16 cellular contexts compared by ENCODE assay signal in genomic region chr14:58662759-58663158, GRCh38. TPM values are rescaled to one million over a fixed set of nuclear protein-coding genes. Genes with fewer than 3 reads are reported as not detected.
DNase-seq lines count a peak whose midpoint lies in the region; ATAC-seq and TF ChIP-seq lines count a peak whose summit lies in the region.
"Had no signal": no experiment of that assay in that cellular context is flagged by ENCODE, and none has a peak within 500 bp of the region (broad histone marks: within the 10 kb centered on the region; RNA-seq: fewer than 3 reads in every experiment).

No MANE protein-coding gene starts in this region.

- H3K9me3 ChIP-seq in RWPE2 (ENCODE audit: severe bottlenecking): no peaks in the 10 kb centered on the region
- H3K9me3 ChIP-seq: Peyer's patch had no signal

- H3K4me3 ChIP-seq in NB4 (ENCODE audit: low read depth, low read length) (no peak overlapping the region), RWPE2 (ENCODE audit: severe bottlenecking) (no peak overlapping the region)
- H3K4me3 ChIP-seq: K562, Peyer's patch had no signal

- H3K4me1 ChIP-seq in RWPE2 (ENCODE audit: insufficient read depth, poor library complexity, severe bottlenecking): peaks cover 16% of the 10 kb centered on the region
- H3K4me1 ChIP-seq: Peyer's patch had no signal

- H3K4me1 Mint-ChIP-seq in naive thymus-derived CD8-positive, alpha-beta T cell: peaks cover 4 to 26% (median 17%) of the 10 kb centered on the region in 4 donors

- H3K27me3 Mint-ChIP-seq in naive thymus-derived CD8-positive, alpha-beta T cell: no peaks in the 10 kb centered on the region

- peak overlapping the region in 8 of 10 donors; percentile 4 to 83 (median 67) for H3K27ac Mint-ChIP-seq in naive thymus-derived CD8-positive, alpha-beta T cell

- TF ChIP-seq POLR2A in NB4 (IDR thresholded peaks at IDR 0.05; ENCODE audit: extremely low read depth, insufficient read length) (no peak), GM18505 (IDR thresholded peaks at IDR 0.05; ENCODE audit: borderline replicate concordance, extremely low read depth, insufficient read depth, insufficient read length) (no peak)

- H3K36me3 ChIP-seq in RWPE2 (ENCODE audit: low read depth): no peaks in the 10 kb centered on the region
- H3K36me3 ChIP-seq: Peyer's patch had no signal

- no peaks in the 10 kb centered on the region for H3K36me3 Mint-ChIP-seq in naive thymus-derived CD8-positive, alpha-beta T cell
- H3K36me3 Mint-ChIP-seq: CD14-positive monocyte had no signal

- POLR2A ChIA-PET in naive thymus-derived CD8-positive, alpha-beta T cell (lab: Charles Lee): no interaction called here

- peak overlapping the region; percentile 55 for H3K27ac ChIP-seq in RWPE2 (ENCODE audit: poor library complexity, severe bottlenecking)
- H3K27ac ChIP-seq: Peyer's patch had no signal

- peak overlapping the region in 1 of 10 donors; percentile 46 for H3K4me3 Mint-ChIP-seq in naive thymus-derived CD8-positive, alpha-beta T cell
- H3K4me3 Mint-ChIP-seq: CD14-positive monocyte had no signal

- DNase-seq in NCI-H748 (lab: John Stamatoyannopoulos, UW; ENCODE audit: unreplicated experiment) (peak; percentile 13), NCI-H748 treated with DMSO at 0.1 percent for 48 hours (lab: John Stamatoyannopoulos, UW) (no peak), NB4 (ENCODE audit: low read depth) (peak; percentile 7), RWPE2 (ENCODE audit: low spot score) (no peak)
- DNase-seq in naive thymus-derived CD8-positive, alpha-beta T cell: no peak
- DNase-seq: ACHN, AML-193, HCEC 1CT, NCI-H446, Peyer's patch, Right ventricle myocardium superior, T-helper 1 cell had no signal

- ATAC-seq in RWPE2 (ENCODE audit: low read depth) (no peak), GM18505 (IDR thresholded peaks at IDR 0.05; ENCODE audit: unreplicated experiment) (no peak), HG02885 (IDR thresholded peaks at IDR 0.05; ENCODE audit: poor library complexity, unreplicated experiment) (no peak)
- no peak for ATAC-seq in naive thymus-derived CD8-positive, alpha-beta T cell
- ATAC-seq: K562 had no signal

- TF ChIP-seq CTCF in NB4 (IDR thresholded peaks at IDR 0.05; ENCODE audit: low read depth, low read length): no peak
- TF ChIP-seq CTCF in RWPE2 (IDR thresholded peaks at IDR 0.05; ENCODE audit: poor library complexity, severe bottlenecking): no peak

- no peaks in the 10 kb centered on the region for H3K27me3 ChIP-seq in RWPE2 (ENCODE audit: insufficient read depth, poor library complexity, severe bottlenecking)
- H3K27me3 ChIP-seq: Peyer's patch had no signal

- H3K9me3 Mint-ChIP-seq in naive thymus-derived CD8-positive, alpha-beta T cell: no peaks in the 10 kb centered on the region

RNA-seq across cellular contexts. Expression of gene DACT1, which starts 25.0 kb away (rescaled TPM):
- total RNA-seq in naive thymus-derived CD8-positive, alpha-beta T cell: 1 to 10 TPM in 1 of 2 experiments, under 1 TPM in 1; 0.82 to 1.4 TPM
- polyA plus RNA-seq in naive thymus-derived CD8-positive, alpha-beta T cell: 1 to 10 TPM in 2 of 3 donors, under 1 TPM in 1; 0.75 to 2.6 (median 1.3) TPM
- polyA plus RNA-seq: CD14-positive monocyte had no signal

Comparison
In these comparisons a context has a peak if more than half of its experiments do, and no peak if none do; other contexts are left out.
1. DNase-seq: peak in NCI-H748 (single experiment) and NB4 (single experiment); none in NCI-H748 treated with DMSO at 0.1 percent for 48 hours (single experiment), RWPE2 (single experiment) and naive thymus-derived CD8-positive, alpha-beta T cell (0 of 10).